15 cellular contexts compared by ENCODE assay signal in the genomic region with DNA sequence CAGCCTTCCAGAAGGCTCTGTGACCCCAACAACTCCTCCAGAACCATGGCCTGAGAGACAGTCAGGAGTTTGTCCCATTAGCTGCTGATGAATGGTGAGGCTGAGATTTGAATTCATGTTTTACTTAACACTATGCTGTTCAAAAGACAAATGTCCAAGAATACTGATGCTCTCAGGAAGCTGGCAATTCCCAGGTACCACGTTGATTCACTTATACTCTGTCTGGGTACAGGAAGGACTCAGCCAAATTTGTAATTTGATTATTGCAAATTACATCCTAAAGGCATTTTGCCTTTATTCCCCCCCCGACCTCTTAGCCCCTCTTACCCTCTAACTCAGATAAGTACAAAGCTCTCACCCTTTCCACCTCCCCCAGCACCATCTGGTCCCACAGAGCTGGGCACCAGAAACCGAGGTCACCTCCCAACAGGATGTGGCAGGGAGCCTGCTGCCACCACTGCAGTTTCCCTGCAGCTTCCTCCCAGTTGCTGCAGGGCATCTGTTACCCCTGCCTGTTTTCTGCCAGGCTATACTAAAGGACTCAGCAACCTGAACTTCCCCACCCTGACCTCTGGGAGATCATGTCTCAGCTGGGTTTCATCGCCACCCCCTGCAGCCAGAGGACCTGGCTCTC. TPM values are rescaled to one million over a fixed set of nuclear protein-coding genes. Genes with fewer than 3 reads are reported as not detected.
A peak's percentile ranks its signal among the peaks of the same experiment; 100 is the strongest.
DNase-seq lines count a peak whose midpoint lies in the region; ATAC-seq and TF ChIP-seq lines count a peak whose summit lies in the region.
"Had no signal": no experiment of that assay in that cellular context is flagged by ENCODE, and none has a peak within 500 bp of the region (broad histone marks: within the 10 kb centered on the region; RNA-seq: fewer than 3 reads in every experiment).

No MANE protein-coding gene starts in this region.

- H3K27ac ChIP-seq in C4-2B = peak overlapping the region; percentile 12
- H3K27ac ChIP-seq in spleen = peak overlapping the region in 2 of 8 donors; percentile 0 to 47
- no peak overlapping the region for H3K27ac ChIP-seq in A673 (ENCODE audit: low read depth, low read length, poor library complexity, severe bottlenecking)
- H3K27ac ChIP-seq: breast epithelium had no signal

- H3K36me3 Mint-ChIP-seq in activated CD8-positive, alpha-beta T cell treated with anti-CD3 and anti-CD28 coated beads, Interleukin-2, amount 10 ng/mL, durations not matched to agents 7 days and 5 days (ENCODE audit: low read depth) = peaks cover under 1% of the 10 kb centered on the region

- POLR2A ChIA-PET in activated CD8-positive, alpha-beta T cell treated with anti-CD3 and anti-CD28 coated beads, Interleukin-2, amount 10 ng/mL, durations not matched to agents 7 days and 5 days (lab: Charles Lee) = no interaction called here
- POLR2A ChIA-PET in A673 (lab: Charles Lee; ENCODE audit: low non-redundant PET) = no interaction called here

- peak; percentile 77 for ATAC-seq in activated CD8-positive, alpha-beta T cell treated with anti-CD3 and anti-CD28 coated beads, Interleukin-2, amount 10 ng/mL, durations not matched to agents 7 days and 5 days
- no peak for ATAC-seq in HG03135 (IDR thresholded peaks at IDR 0.05; ENCODE audit: unreplicated experiment)

- H3K4me1 Mint-ChIP-seq in activated CD8-positive, alpha-beta T cell treated with anti-CD3 and anti-CD28 coated beads, Interleukin-2, amount 10 ng/mL, durations not matched to agents 7 days and 5 days (ENCODE audit: low read depth) = peaks cover 32% of the 10 kb centered on the region
- H3K4me1 Mint-ChIP-seq: memory B cell had no signal

- CTCF ChIA-PET in activated CD8-positive, alpha-beta T cell treated with anti-CD3 and anti-CD28 coated beads, Interleukin-2, amount 10 ng/mL, durations not matched to agents 7 days and 5 days (lab: Charles Lee) = interaction anchor here (0.6 to 1.5 kb wide), 5 partner anchors 9 to 220 kb away, joined by 3 to 7 read pairs (median 4); no protein-coding TSS in a partner anchor
- CTCF ChIA-PET in A673 (lab: Charles Lee) = no interaction called here

- H3K9me3 Mint-ChIP-seq in activated CD8-positive, alpha-beta T cell treated with anti-CD3 and anti-CD28 coated beads, Interleukin-2, amount 10 ng/mL, durations not matched to agents 7 days and 5 days (ENCODE audit: insufficient read depth) = no peaks in the 10 kb centered on the region

- no peak for TF ChIP-seq POLR2A in spleen (IDR thresholded peaks at IDR 0.05)

- H3K4me3 ChIP-seq in GM12865 (ENCODE audit: low read depth, low read length) = no peak overlapping the region
- H3K4me3 ChIP-seq in spleen = no peak overlapping the region
- H3K4me3 ChIP-seq in A673 (ENCODE audit: low read depth, low read length, poor library complexity, severe bottlenecking) = no peak overlapping the region
- H3K4me3 ChIP-seq: breast epithelium had no signal

- TF ChIP-seq CTCF in C4-2B (conservative IDR thresholded peaks at IDR 0.05) (no peak), GM12865 (IDR thresholded peaks at IDR 0.05; ENCODE audit: insufficient read depth, low read depth, low read length, missing control alignments) (no peak), spleen (IDR thresholded peaks at IDR 0.05 in 8 of 11, conservative IDR thresholded peaks at IDR 0.05 in 3 of 11) (no peak), A673 (conservative IDR thresholded peaks at IDR 0.05; ENCODE audit: low read depth, low read length) (no peak)

- H3K36me3 ChIP-seq in spleen = peaks cover 0 to 3% (median 0%) of the 10 kb centered on the region in 6 donors
- no peaks in the 10 kb centered on the region for H3K36me3 ChIP-seq in A673 (ENCODE audit: insufficient read depth, low read length, poor library complexity, severe bottlenecking)
- H3K36me3 ChIP-seq: breast epithelium had no signal

- 13 to 31% (median 21%) methylated on average over 4 of the region's 4 CpGs for WGBS in spleen, 5 donors

- H3K9me3 ChIP-seq in spleen (no peaks in the 10 kb centered on the region), A673 (ENCODE audit: low read depth, low read length, poor library complexity, severe bottlenecking) (no peaks in the 10 kb centered on the region)
- H3K9me3 ChIP-seq: breast epithelium had no signal

- intact Hi-C loops in spleen (cut with DNase I; ENCODE audit: low total_unique reads) = no loop called here
- intact Hi-C loops in A673 (cut with micrococcal nuclease; ENCODE audit: unreplicated experiment) = no loop called here

- peak overlapping the region; percentile 19 for H3K4me3 Mint-ChIP-seq in activated CD8-positive, alpha-beta T cell treated with anti-CD3 and anti-CD28 coated beads, Interleukin-2, amount 10 ng/mL, durations not matched to agents 7 days and 5 days
- H3K4me3 Mint-ChIP-seq: memory B cell had no signal

- DNase-seq in GM12865 (ENCODE audit: low read depth) (peak; percentile 27), NCI-H1694 treated with DMSO at 0.1 percent for 48 hours (lab: John Stamatoyannopoulos, UW) (peak; percentile 69), spleen (no peak), GM19240 (ENCODE audit: insufficient read length, low spot score) (no peak), A673 (ENCODE audit: low spot score) (no peak)
- peak; percentile 43 for DNase-seq in activated CD8-positive, alpha-beta T cell treated with anti-CD3 and anti-CD28 coated beads, Interleukin-2, amount 10 ng/mL, durations not matched to agents 7 days and 5 days
- DNase-seq: activated CD4-positive, alpha-beta T cell treated with anti-CD3 and anti-CD28 coated beads for 1 hour; activated naive CD4-positive, alpha-beta T cell; foreskin melanocyte; HCEC 1CT; NCI-H1930 had no signal

- H3K27ac Mint-ChIP-seq in activated CD8-positive, alpha-beta T cell treated with anti-CD3 and anti-CD28 coated beads, Interleukin-2, amount 10 ng/mL, durations not matched to agents 7 days and 5 days = peak overlapping the region; percentile 64
- H3K27ac Mint-ChIP-seq: memory B cell had no signal

- H3K27me3 ChIP-seq in spleen (replicated peaks in 1 of 7) = no peaks in the 10 kb centered on the region
- no peaks in the 10 kb centered on the region for H3K27me3 ChIP-seq in A673 (replicated peaks; ENCODE audit: insufficient read depth, low read depth, low read length, poor library complexity)
- H3K27me3 ChIP-seq: breast epithelium had no signal

- no peaks in the 10 kb centered on the region for H3K27me3 Mint-ChIP-seq in activated CD8-positive, alpha-beta T cell treated with anti-CD3 and anti-CD28 coated beads, Interleukin-2, amount 10 ng/mL, durations not matched to agents 7 days and 5 days (ENCODE audit: low read depth)
- H3K27me3 Mint-ChIP-seq: memory B cell had no signal

- no TSS peak for BruUV-seq in A673 (replicated peaks; lab: Mats Ljungman, UMichigan)

- peaks cover 0 to 15% (median 8%) of the 10 kb centered on the region in 6 donors for H3K4me1 ChIP-seq in spleen
- H3K4me1 ChIP-seq in A673 (ENCODE audit: insufficient read depth, low read length, poor library complexity, severe bottlenecking) = no peaks in the 10 kb centered on the region
- H3K4me1 ChIP-seq: breast epithelium had no signal

RNA-seq across cellular contexts. Expression of gene EAF1, which starts 33.6 kb away (rescaled TPM):
- total RNA-seq in activated CD8-positive, alpha-beta T cell treated with anti-CD3 and anti-CD28 coated beads, Interleukin-2, amount 10 ng/mL, durations not matched to agents 7 days and 5 days = 10 to 100 TPM; 31.3 to 31.5 TPM
- total RNA-seq in spleen (10 to 100 TPM; 21.7 to 40.8 (median 28.4) TPM), A673 (2021) (28.7 and 29.0 TPM in 2 replicates)
- polyA plus RNA-seq in spleen = 1 to 10 TPM; 3.0 to 7.0 (median 4.0) TPM

RNA-seq across cellular contexts. Expression of gene METTL6, which starts 33.7 kb away (rescaled TPM):
- 10 to 100 TPM; 18.2 to 20.6 TPM for total RNA-seq in activated CD8-positive, alpha-beta T cell treated with anti-CD3 and anti-CD28 coated beads, Interleukin-2, amount 10 ng/mL, durations not matched to agents 7 days and 5 days
- total RNA-seq in spleen (10 to 100 TPM; 13.4 to 18.8 (median 15.9) TPM), A673 (2021) (24.4 and 25.7 TPM in 2 replicates)
- polyA plus RNA-seq in spleen = 10 to 100 TPM in 2 of 3 donors, 1 to 10 TPM in 1; 6.4 to 11.4 (median 10.2) TPM

Comparison
In these comparisons a context has a peak if more than half of its experiments do, and no peak if none do; other contexts are left out.
1. DNase-seq: peak in GM12865 (single experiment), NCI-H1694 treated with DMSO at 0.1 percent for 48 hours (single experiment) and activated CD8-positive, alpha-beta T cell treated with anti-CD3 and anti-CD28 coated beads, Interleukin-2, amount 10 ng/mL, durations not matched to agents 7 days and 5 days (single experiment); none in spleen (single experiment), GM19240 (single experiment) and A673 (single experiment).